In genomic region chr11:3000032-3000961, GRCh38 we compare ENCODE assay signal across 1 cellular context.
A peak's percentile ranks its signal among the peaks of the same experiment; 100 is the strongest.
TF ChIP-seq lines count a peak whose summit lies in the region.

No MANE protein-coding gene starts in this region.

TF ChIP-seq in K562, 482 proteins besides CTCF, POLR2A, EP300 and RAD21 (continued from another document):
- TF ChIP-seq ZBTB43 (CRISPR knock-in tag; IDR thresholded peaks at IDR 0.05) (no peak), POLR2G (IDR thresholded peaks at IDR 0.05; ENCODE audit: low read depth, low read length) (peak; percentile 57; the same call in 1 of the 2 replicates), HNRNPLL (IDR thresholded peaks at IDR 0.05; ENCODE audit: low read depth, low read length, poor library complexity, severe bottlenecking) (no peak), THAP7 (CRISPR knock-in tag; IDR thresholded peaks at IDR 0.05) (no peak), DPF2 (IDR thresholded peaks at IDR 0.05) (no peak), CBFA2T3 (IDR thresholded peaks at IDR 0.05) (no peak), GTF2E2 (tag; IDR thresholded peaks at IDR 0.05) (no peak), NFXL1 (CRISPR knock-in tag; IDR thresholded peaks at IDR 0.05) (no peak), SRSF7 (optimal IDR thresholded peaks at IDR 0.05; ENCODE audit: low read depth, low read length) (no peak), ZNF583 (CRISPR knock-in tag; IDR thresholded peaks at IDR 0.05) (no peak), GTF2B (IDR thresholded peaks at IDR 0.05; ENCODE audit: extremely low read depth, insufficient read length) (no peak), FIP1L1 (IDR thresholded peaks at IDR 0.05; ENCODE audit: low read depth, low read length, poor library complexity, severe bottlenecking) (no peak), REST (CRISPR knock-in tag; IDR thresholded peaks at IDR 0.05; ENCODE audit: low read depth) (no peak), MAFF (IDR thresholded peaks at IDR 0.05; ENCODE audit: low read length) (no peak), SUPT5H (IDR thresholded peaks at IDR 0.05) (no peak), CEBPZ (IDR thresholded peaks at IDR 0.05; ENCODE audit: borderline replicate concordance, low read depth, low read length) (no peak), HSF4 (CRISPR knock-in tag; IDR thresholded peaks at IDR 0.05; ENCODE audit: borderline replicate concordance) (no peak)
